In genomic region chr11:795638-796564, GRCh38 we compare ENCODE assay signal across 8 cellular contexts. TPM values are rescaled to one million over a fixed set of nuclear protein-coding genes. Genes with fewer than 3 reads are reported as not detected.
DNase-seq lines count a peak whose midpoint lies in the region; ATAC-seq and TF ChIP-seq lines count a peak whose summit lies in the region.

No MANE protein-coding gene starts in this region.

- H3K27ac Mint-ChIP-seq in activated naive CD8-positive, alpha-beta T cell treated with anti-CD3 and anti-CD28 coated beads, Interleukin-2, amount 10 ng/mL, durations not matched to agents 7 days and 5 days: peak overlapping the region; percentile 95

- POLR2A ChIA-PET in activated naive CD8-positive, alpha-beta T cell treated with anti-CD3 and anti-CD28 coated beads, Interleukin-2, amount 10 ng/mL, durations not matched to agents 7 days and 5 days (lab: Charles Lee): interaction anchor here (0.8 to 3.3 kb wide), 12 partner anchors 8 to 49 kb away, joined by 3 to 20 read pairs (median 5); partner anchors contain the start of genes PNPLA2, RPLP2 and TALDO1

- H3K4me3 ChIP-seq in right atrium auricular region: peak overlapping the region; percentile 59 to 68

- H3K4me1 ChIP-seq in right atrium auricular region: peaks cover 0 to 37% of the 10 kb centered on the region in 2 donors

- no peaks in the 10 kb centered on the region for H3K9me3 Mint-ChIP-seq in activated naive CD8-positive, alpha-beta T cell treated with anti-CD3 and anti-CD28 coated beads, Interleukin-2, amount 10 ng/mL, durations not matched to agents 7 days and 5 days

- H3K9me3 ChIP-seq in right atrium auricular region: no peaks in the 10 kb centered on the region

- ATAC-seq in activated naive CD8-positive, alpha-beta T cell treated with anti-CD3 and anti-CD28 coated beads, Interleukin-2, amount 10 ng/mL, durations not matched to agents 7 days and 5 days (ENCODE audit: low read depth): peak; percentile 48
- peak; percentile 76 for ATAC-seq in sciatic nerve
- no peak for ATAC-seq in HG02763 (IDR thresholded peaks at IDR 0.05; ENCODE audit: unreplicated experiment)

- intact Hi-C loops in sciatic nerve (cut with DNase I): loop anchor here (10.0 kb wide), 1 partner anchor 131 kb away; no protein-coding TSS in a partner anchor

- no peaks in the 10 kb centered on the region for H3K27me3 Mint-ChIP-seq in activated naive CD8-positive, alpha-beta T cell treated with anti-CD3 and anti-CD28 coated beads, Interleukin-2, amount 10 ng/mL, durations not matched to agents 7 days and 5 days

- H3K36me3 Mint-ChIP-seq in activated naive CD8-positive, alpha-beta T cell treated with anti-CD3 and anti-CD28 coated beads, Interleukin-2, amount 10 ng/mL, durations not matched to agents 7 days and 5 days: peaks cover 3% of the 10 kb centered on the region

- H3K27me3 ChIP-seq in right atrium auricular region: no peaks in the 10 kb centered on the region

- H3K4me1 Mint-ChIP-seq in activated naive CD8-positive, alpha-beta T cell treated with anti-CD3 and anti-CD28 coated beads, Interleukin-2, amount 10 ng/mL, durations not matched to agents 7 days and 5 days: peaks cover 6% of the 10 kb centered on the region

- peak overlapping the region; percentile 98 for H3K4me3 Mint-ChIP-seq in activated naive CD8-positive, alpha-beta T cell treated with anti-CD3 and anti-CD28 coated beads, Interleukin-2, amount 10 ng/mL, durations not matched to agents 7 days and 5 days

- TF ChIP-seq POLR2A in GM10847 (IDR thresholded peaks at IDR 0.05; ENCODE audit: extremely low read depth, insufficient read length): peak; percentile 43

- H3K36me3 ChIP-seq in right atrium auricular region: no peaks in the 10 kb centered on the region

- TF ChIP-seq CTCF in right atrium auricular region (IDR thresholded peaks at IDR 0.05): no peak

- DNase-seq in KG1 (lab: John Stamatoyannopoulos, UW) (peak; percentile 21), SW 1271 (lab: John Stamatoyannopoulos, UW) (peak; percentile 68 to 72), right atrium auricular region (ENCODE audit: low spot score) (peak; percentile 78), sciatic nerve (ENCODE audit: low spot score) (peak; percentile 82), NCI-H2081 treated with DMSO at 0.1 percent for 48 hours (lab: John Stamatoyannopoulos, UW) (no peak)
- DNase-seq in activated naive CD8-positive, alpha-beta T cell treated with anti-CD3 and anti-CD28 coated beads, Interleukin-2, amount 10 ng/mL, durations not matched to agents 7 days and 5 days: peak; percentile 76

- H3K27ac ChIP-seq in right atrium auricular region: peak overlapping the region; percentile 69 to 86

RNA-seq across cellular contexts. Expression of gene SLC25A22, which starts 2.2 kb away (rescaled TPM):
- total RNA-seq in activated naive CD8-positive, alpha-beta T cell treated with anti-CD3 and anti-CD28 coated beads, Interleukin-2, amount 10 ng/mL, durations not matched to agents 7 days and 5 days: 10 to 100 TPM; 35.1 to 35.8 TPM
- 1 to 10 TPM; 2.7 to 5.6 TPM for total RNA-seq in right atrium auricular region
- total RNA-seq in sciatic nerve: 7.2 TPM

RNA-seq across cellular contexts. Expression of gene CEND1, which starts 6.0 kb away (rescaled TPM):
- under 1 TPM in 1 of 2 experiments, not detected in 1; 0.37 TPM for total RNA-seq in activated naive CD8-positive, alpha-beta T cell treated with anti-CD3 and anti-CD28 coated beads, Interleukin-2, amount 10 ng/mL, durations not matched to agents 7 days and 5 days
- total RNA-seq in right atrium auricular region: 1 to 10 TPM in 1 of 2 donors, not detected in 1; 1.1 TPM
- not detected for total RNA-seq in sciatic nerve

RNA-seq across cellular contexts. Expression of gene PIDD1, which starts 9.1 kb away (rescaled TPM):
- total RNA-seq in activated naive CD8-positive, alpha-beta T cell treated with anti-CD3 and anti-CD28 coated beads, Interleukin-2, amount 10 ng/mL, durations not matched to agents 7 days and 5 days: 10 to 100 TPM; 53.4 to 53.6 TPM
- total RNA-seq in right atrium auricular region (10 to 100 TPM in 1 of 2 donors, 1 to 10 TPM in 1; 6.0 to 12.1 TPM), sciatic nerve (16.7 TPM)

RNA-seq across cellular contexts. Expression of gene RPLP2, which starts 13.9 kb away (rescaled TPM):
- total RNA-seq in activated naive CD8-positive, alpha-beta T cell treated with anti-CD3 and anti-CD28 coated beads, Interleukin-2, amount 10 ng/mL, durations not matched to agents 7 days and 5 days: 1,000 to 10,000 TPM; 2,888 to 3,019 TPM
- total RNA-seq in right atrium auricular region (100 to 1,000 TPM; 145 to 384 TPM), sciatic nerve (1,209 TPM)

RNA-seq across cellular contexts. Expression of gene GATD1, which starts 18.6 kb away (rescaled TPM):
- total RNA-seq in activated naive CD8-positive, alpha-beta T cell treated with anti-CD3 and anti-CD28 coated beads, Interleukin-2, amount 10 ng/mL, durations not matched to agents 7 days and 5 days: 10 to 100 TPM; 59.8 to 62.4 TPM
- total RNA-seq in right atrium auricular region (10 to 100 TPM; 13.3 to 29.8 TPM), sciatic nerve (74.8 TPM)
